18 cellular contexts compared by ENCODE assay signal in the genomic region with DNA sequence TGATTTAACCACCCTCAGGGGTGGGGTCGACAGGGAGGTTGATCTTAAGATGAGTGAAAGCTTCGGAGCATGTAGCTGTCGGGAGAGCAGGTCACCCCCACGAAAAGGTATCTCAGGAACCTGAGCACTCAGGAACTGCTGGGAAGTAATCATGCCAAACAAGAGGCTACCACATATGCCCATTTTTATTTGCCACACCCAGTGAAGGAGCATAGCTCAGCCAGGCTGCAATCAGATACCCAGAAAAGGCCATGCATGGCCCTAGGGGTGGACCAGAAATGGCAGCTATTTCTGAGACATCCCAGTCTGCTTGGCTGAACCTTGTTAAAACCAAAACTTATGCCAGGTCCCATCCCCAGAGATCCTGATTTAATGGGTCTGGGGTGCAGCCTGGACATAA.
DNase-seq lines count a peak whose midpoint lies in the region; TF ChIP-seq lines count a peak whose summit lies in the region.
"Had no signal": no experiment of that assay in that cellular context is flagged by ENCODE, and none has a peak within 500 bp of the region (broad histone marks: within the 10 kb centered on the region; RNA-seq: fewer than 3 reads in every experiment).

No MANE protein-coding gene starts in this region.

- H3K4me3 ChIP-seq in cardiac muscle cell, result no peak overlapping the region
- no peak overlapping the region for H3K4me3 ChIP-seq in right atrium auricular region
- H3K4me3 ChIP-seq in thyroid gland (replicated peaks in 1 of 3), result no peak overlapping the region
- H3K4me3 ChIP-seq: BLaER1 had no signal

- 28 to 55% methylated on average over 4 of the region's 4 CpGs for WGBS in thyroid gland, 2 donors

- no peaks in the 10 kb centered on the region for H3K9me3 ChIP-seq in cardiac muscle cell (ENCODE audit: low read depth)
- peaks cover 0 to 9% of the 10 kb centered on the region in 2 donors for H3K9me3 ChIP-seq in right atrium auricular region
- H3K9me3 ChIP-seq in thyroid gland, result no peaks in the 10 kb centered on the region
- H3K9me3 ChIP-seq: BLaER1 had no signal

- H3K36me3 Mint-ChIP-seq in nephron progenitor cell (ENCODE audit: low read depth) (peaks cover 21% of the 10 kb centered on the region), immature natural killer cell (peaks cover 4 to 28% (median 16%) of the 10 kb centered on the region in 3 donors)
- H3K36me3 Mint-ChIP-seq: CD8-positive, alpha-beta memory T cell had no signal

- DNase-seq in cardiac muscle cell (ENCODE audit: low read depth in 1 of 2, low spot score in 1 of 2) (no peak), right atrium auricular region (ENCODE audit: low spot score) (no peak), nephron progenitor cell (no peak), thyroid gland (peak; percentile 26 to 37), HK-2 (ENCODE audit: unreplicated experiment) (no peak), immature natural killer cell (no peak), putamen (ENCODE audit: low spot score) (no peak), NCI-H1048 (lab: John Stamatoyannopoulos, UW) (no peak)
- DNase-seq: AML-193; CD8-positive, alpha-beta memory T cell; DND-41; GDM1; HCEC 1CT; HFFc6 had no signal

- H3K4me3 Mint-ChIP-seq in nephron progenitor cell (no peak overlapping the region), immature natural killer cell (no peak overlapping the region)
- H3K4me3 Mint-ChIP-seq: CD8-positive, alpha-beta memory T cell; HFFc6 had no signal

- H3K27ac ChIP-seq in cardiac muscle cell (peak overlapping the region; percentile 95), right atrium auricular region (no peak overlapping the region), thyroid gland (peak overlapping the region; percentile 79 to 90 (median 87))
- H3K27ac ChIP-seq: 22Rv1, BLaER1, HL-60 had no signal

- no peak for TF ChIP-seq CTCF in cardiac muscle cell (IDR thresholded peaks at IDR 0.05; ENCODE audit: low read depth, low read length)
- no peak for TF ChIP-seq CTCF in right atrium auricular region (IDR thresholded peaks at IDR 0.05)
- TF ChIP-seq CTCF in nephron progenitor cell (IDR thresholded peaks at IDR 0.05), result no peak
- no peak for TF ChIP-seq CTCF in thyroid gland (IDR thresholded peaks at IDR 0.05)

- peaks cover 17% of the 10 kb centered on the region for H3K4me1 ChIP-seq in cardiac muscle cell (ENCODE audit: low read depth)
- peaks cover 0 to 19% of the 10 kb centered on the region in 2 donors for H3K4me1 ChIP-seq in right atrium auricular region
- H3K4me1 ChIP-seq in thyroid gland, result peaks cover 35 to 43% of the 10 kb centered on the region in 2 donors
- H3K4me1 ChIP-seq: BLaER1, Caco-2 had no signal

- H3K9me3 Mint-ChIP-seq in nephron progenitor cell (peaks cover 15% of the 10 kb centered on the region), immature natural killer cell (peaks cover 0 to 3% (median 0%) of the 10 kb centered on the region in 6 donors)
- H3K9me3 Mint-ChIP-seq: CD8-positive, alpha-beta memory T cell had no signal

- H3K27ac Mint-ChIP-seq in nephron progenitor cell (peak overlapping the region; percentile 97), immature natural killer cell (no peak overlapping the region)
- H3K27ac Mint-ChIP-seq: CD8-positive, alpha-beta memory T cell; HFFc6 had no signal

- H3K4me1 Mint-ChIP-seq in nephron progenitor cell (peaks cover 42% of the 10 kb centered on the region), immature natural killer cell (no peaks in the 10 kb centered on the region)
- H3K4me1 Mint-ChIP-seq: CD8-positive, alpha-beta memory T cell had no signal

- peaks cover 3% of the 10 kb centered on the region for H3K27me3 Mint-ChIP-seq in nephron progenitor cell (ENCODE audit: low read depth, poor library complexity)
- H3K27me3 Mint-ChIP-seq in immature natural killer cell (ENCODE audit: low read depth in 3 of 3), result no peaks in the 10 kb centered on the region

- no peaks in the 10 kb centered on the region for H3K27me3 ChIP-seq in cardiac muscle cell
- H3K27me3 ChIP-seq in right atrium auricular region, result no peaks in the 10 kb centered on the region
- H3K27me3 ChIP-seq in thyroid gland, result no peaks in the 10 kb centered on the region
- H3K27me3 ChIP-seq: BLaER1 had no signal

- no peak for TF ChIP-seq POLR2A in thyroid gland (IDR thresholded peaks at IDR 0.05)

- intact Hi-C loops in thyroid gland (cut with DNase I), result no loop called here

- H3K36me3 ChIP-seq in cardiac muscle cell (no peaks in the 10 kb centered on the region), right atrium auricular region (no peaks in the 10 kb centered on the region), thyroid gland (no peaks in the 10 kb centered on the region)
- H3K36me3 ChIP-seq: BLaER1 had no signal

Comparison
In these comparisons a context has a peak if more than half of its experiments do, and no peak if none do; other contexts are left out.
1. H3K27ac ChIP-seq: peak in cardiac muscle cell (single experiment) and thyroid gland (3 of 3); none in right atrium auricular region (0 of 2).
2. DNase-seq: peak in thyroid gland (2 of 2); none in cardiac muscle cell (0 of 2), right atrium auricular region (single experiment), nephron progenitor cell (single experiment), HK-2 (single experiment), immature natural killer cell (0 of 3), putamen (single experiment) and NCI-H1048 (single experiment).